Comparison of ENCODE assay signal across 10 cellular contexts in genomic region chr7:135650831-135651573, GRCh38. TPM values are rescaled to one million over a fixed set of nuclear protein-coding genes. Genes with fewer than 3 reads are reported as not detected.
DNase-seq lines count a peak whose midpoint lies in the region; ATAC-seq and TF ChIP-seq lines count a peak whose summit lies in the region.
"Had no signal": no experiment of that assay in that cellular context is flagged by ENCODE, and none has a peak within 500 bp of the region (broad histone marks: within the 10 kb centered on the region; RNA-seq: fewer than 3 reads in every experiment).

No MANE protein-coding gene starts in this region.

- H3K36me3 Mint-ChIP-seq in stimulated activated naive B cell treated with anti-CD40 and anti-IgM and Interleukin-4, amounts not matched to agents 10 μg/mL and 1 μg/mL and 100 μg/mL, for 72 hours = peaks cover 20 to 22% of the 10 kb centered on the region in 2 donors

- no peak for TF ChIP-seq CTCF in colonic mucosa (IDR thresholded peaks at IDR 0.05)

- no peaks in the 10 kb centered on the region for H3K9me3 ChIP-seq in colonic mucosa
- H3K9me3 ChIP-seq in mesodermal cell (ENCODE audit: control insufficient read depth, low read length) = no peaks in the 10 kb centered on the region

- no peak overlapping the region for H3K9ac ChIP-seq in colonic mucosa (ENCODE audit: low read depth in 2 of 2, low read length in 2 of 2)

- no peak for ATAC-seq in GM21360 (IDR thresholded peaks at IDR 0.05; ENCODE audit: unreplicated experiment)
- no peak for ATAC-seq in stimulated activated naive B cell treated with anti-CD40 and anti-IgM and Interleukin-4, amounts not matched to agents 10 μg/mL and 1 μg/mL and 100 μg/mL, for 72 hours (replicated peaks)

- in situ Hi-C loops in KBM-7 (cut with MboI; ENCODE audit: low pct_unique_long_range_greater_than_20kb, low sequenced_read_pairs) = no loop called here

- intact Hi-C loops in colonic mucosa (cut with DNase I) = no loop called here

- H3K4me3 ChIP-seq in colonic mucosa (no peak overlapping the region), mesodermal cell (ENCODE audit: extremely low read depth, insufficient read depth, low read length, poor library complexity, severe bottlenecking) (no peak overlapping the region)

- no peak overlapping the region for H3K4me3 Mint-ChIP-seq in stimulated activated naive B cell treated with anti-CD40 and anti-IgM and Interleukin-4, amounts not matched to agents 10 μg/mL and 1 μg/mL and 100 μg/mL, for 72 hours

- WGBS in mesodermal cell (ENCODE audit: insufficient coverage in 2 of 2), 2 experiments = 84 to 86% methylated on average over 10 of the region's 15 CpGs

- no peaks in the 10 kb centered on the region for H3K27me3 ChIP-seq in colonic mucosa

- no peak overlapping the region for H3K27ac Mint-ChIP-seq in stimulated activated naive B cell treated with anti-CD40 and anti-IgM and Interleukin-4, amounts not matched to agents 10 μg/mL and 1 μg/mL and 100 μg/mL, for 72 hours

- H3K27ac ChIP-seq in colonic mucosa (no peak overlapping the region), mesodermal cell (ENCODE audit: low read depth, low read length, severe bottlenecking) (peak overlapping the region; percentile 72)

- H3K4me1 ChIP-seq in colonic mucosa (no peaks in the 10 kb centered on the region), mesodermal cell (ENCODE audit: control insufficient read depth, insufficient read depth, low read length, poor library complexity, severe bottlenecking) (peaks cover 15% of the 10 kb centered on the region)

- no peaks in the 10 kb centered on the region for H3K4me1 Mint-ChIP-seq in stimulated activated naive B cell treated with anti-CD40 and anti-IgM and Interleukin-4, amounts not matched to agents 10 μg/mL and 1 μg/mL and 100 μg/mL, for 72 hours

- DNase-seq in AG20443 (ENCODE audit: low spot score) (peak; percentile 51), KBM-7 (peak; percentile 60), colonic mucosa (peak; percentile 29), NCI-H345 (lab: John Stamatoyannopoulos, UW) (no peak), LoVo (ENCODE audit: low spot score) (no peak)
- DNase-seq in stimulated activated naive B cell treated with anti-CD40 and anti-IgM and Interleukin-4, amounts not matched to agents 10 μg/mL and 1 μg/mL and 100 μg/mL, for 72 hours = no peak
- DNase-seq: H7, NCI-H187 treated with DMSO at 0.1 percent for 48 hours had no signal

- H3K36me3 ChIP-seq in colonic mucosa = no peaks in the 10 kb centered on the region
- peaks cover 31% of the 10 kb centered on the region for H3K36me3 ChIP-seq in mesodermal cell (ENCODE audit: control insufficient read depth, insufficient read depth, low read length)

- H3K27me3 Mint-ChIP-seq in stimulated activated naive B cell treated with anti-CD40 and anti-IgM and Interleukin-4, amounts not matched to agents 10 μg/mL and 1 μg/mL and 100 μg/mL, for 72 hours = no peaks in the 10 kb centered on the region

- H3K9me3 Mint-ChIP-seq in stimulated activated naive B cell treated with anti-CD40 and anti-IgM and Interleukin-4, amounts not matched to agents 10 μg/mL and 1 μg/mL and 100 μg/mL, for 72 hours = no peaks in the 10 kb centered on the region

RNA-seq across cellular contexts. Expression of gene STMP1, which starts 11.3 kb away (rescaled TPM):
- 10 to 100 TPM; 25.7 to 27.4 TPM for total RNA-seq in colonic mucosa
- polyA plus RNA-seq in mesodermal cell (2013, experiment 1 of 2) = 52.6 TPM
- 58.0 TPM for polyA plus RNA-seq in mesodermal cell (2013, experiment 2 of 2)

Comparison
In these comparisons a context has a peak if more than half of its experiments do, and no peak if none do; other contexts are left out.
1. DNase-seq: peak in AG20443 (single experiment), KBM-7 (single experiment) and colonic mucosa (single experiment); none in NCI-H345 (single experiment), LoVo (single experiment) and stimulated activated naive B cell treated with anti-CD40 and anti-IgM and Interleukin-4, amounts not matched to agents 10 μg/mL and 1 μg/mL and 100 μg/mL, for 72 hours (single experiment).